37 cellular contexts compared by ENCODE assay signal in the genomic region with DNA sequence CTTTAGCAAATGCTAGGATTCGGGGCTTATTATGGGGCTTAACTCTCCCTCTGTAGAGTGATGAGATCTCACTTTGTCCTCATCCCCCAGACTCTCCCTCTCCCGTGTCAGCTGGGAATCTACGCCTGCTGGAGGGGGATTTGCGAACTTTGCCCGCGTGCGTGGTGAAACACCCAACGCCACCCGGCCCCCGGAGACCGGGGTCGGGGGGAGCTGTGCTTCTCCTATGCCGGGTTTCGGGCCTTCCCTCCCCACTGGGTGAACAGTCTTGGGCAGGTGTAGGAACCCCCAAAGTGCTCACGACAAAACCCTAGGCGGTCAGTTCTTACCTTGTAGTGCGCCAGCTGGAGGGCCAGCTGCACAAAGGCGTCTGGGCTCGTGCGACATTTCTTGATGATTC. TPM values are rescaled to one million over a fixed set of nuclear protein-coding genes. Genes with fewer than 3 reads are reported as not detected.
"Had no signal": no experiment of that assay in that cellular context is flagged by ENCODE, and none has a peak within 500 bp of the region (broad histone marks: within the 10 kb centered on the region; RNA-seq: fewer than 3 reads in every experiment).

No MANE protein-coding gene starts in this region.

- H3K27ac Mint-ChIP-seq: activated CD4-positive, alpha-beta memory T cell treated with anti-CD3 and anti-CD28 coated beads, Interleukin-2, amount 10 ng/mL, durations not matched to agents 7 days and 5 days; activated CD4-positive, alpha-beta T cell treated with anti-CD3 and anti-CD28 coated beads for 36 hours; activated CD4-positive, alpha-beta T cell treated with anti-CD3 and anti-CD28 coated beads, Interleukin-2, amount 10 ng/mL, durations not matched to agents 7 days and 5 days; activated CD8-positive, alpha-beta memory T cell treated with anti-CD3 and anti-CD28 coated beads, Interleukin-2, amount 10 ng/mL, durations not matched to agents 7 days and 5 days; activated CD8-positive, alpha-beta T cell treated with anti-CD3 and anti-CD28 coated beads, Interleukin-2, amount 10 ng/mL, durations not matched to agents 7 days and 5 days; activated naive CD4-positive, alpha-beta T cell treated with anti-CD3 and anti-CD28 coated beads, Interleukin-2, amount 10 ng/mL, durations not matched to agents 7 days and 5 days; activated naive CD4-positive, alpha-beta T cell treated with anti-CD3 and anti-CD28 coated beads, Interleukin-2, amount 50 U/mL, for 24 hours; activated naive CD8-positive, alpha-beta T cell; activated naive CD8-positive, alpha-beta T cell treated with anti-CD3 and anti-CD28 coated beads, Interleukin-2, amount 10 ng/mL, durations not matched to agents 7 days and 5 days; activated naive CD8-positive, alpha-beta T cell treated with anti-CD3 and anti-CD28 coated beads, Interleukin-2, amount 50 U/mL, for 24 hours; activated T-cell treated with anti-CD3 and anti-CD28 coated beads, Interleukin-2, amount 50 U/mL, for 24 hours; activated T-helper 2 cell treated with anti-CD3 and anti-CD28 coated beads, Interferon-gamma antibody, Interleukin-2, Interleukin-4, amounts not matched to agents 10 μg/mL and 5 μg/mL and 100 μg/mL, durations not matched to agents 14 hours and 24 hours and 36 hours; brain; T-helper 1 cell treated with Interleukin-12 subunit alpha and Interleukin-12 subunit beta and Interleukin-4 antibody, amounts not matched to agents 30 μg/mL and 1 μg/mL, for 36 hours; T-helper 2 cell treated with Interferon-gamma antibody and Interleukin-4, amounts not matched to agents 5 μg/mL and 100 μg/mL, for 36 hours had no signal

- H3K4me3 Mint-ChIP-seq: activated CD4-positive, alpha-beta memory T cell treated with anti-CD3 and anti-CD28 coated beads, Interleukin-2, amount 10 ng/mL, durations not matched to agents 7 days and 5 days; activated CD4-positive, alpha-beta T cell treated with anti-CD3 and anti-CD28 coated beads for 36 hours; activated CD4-positive, alpha-beta T cell treated with anti-CD3 and anti-CD28 coated beads, Interleukin-2, amount 10 ng/mL, durations not matched to agents 7 days and 5 days; activated CD8-positive, alpha-beta memory T cell treated with anti-CD3 and anti-CD28 coated beads, Interleukin-2, amount 10 ng/mL, durations not matched to agents 7 days and 5 days; activated CD8-positive, alpha-beta T cell treated with anti-CD3 and anti-CD28 coated beads, Interleukin-2, amount 10 ng/mL, durations not matched to agents 7 days and 5 days; activated naive CD4-positive, alpha-beta T cell treated with anti-CD3 and anti-CD28 coated beads, Interleukin-2, amount 10 ng/mL, durations not matched to agents 7 days and 5 days; activated naive CD4-positive, alpha-beta T cell treated with anti-CD3 and anti-CD28 coated beads, Interleukin-2, amount 50 U/mL, for 24 hours; activated naive CD8-positive, alpha-beta T cell; activated naive CD8-positive, alpha-beta T cell treated with anti-CD3 and anti-CD28 coated beads, Interleukin-2, amount 10 ng/mL, durations not matched to agents 7 days and 5 days; activated naive CD8-positive, alpha-beta T cell treated with anti-CD3 and anti-CD28 coated beads, Interleukin-2, amount 50 U/mL, for 24 hours; activated T-cell treated with anti-CD3 and anti-CD28 coated beads, Interleukin-2, amount 50 U/mL, for 24 hours; brain; central memory CD8-positive, alpha-beta T cell; T-helper 1 cell treated with Interleukin-12 subunit alpha and Interleukin-12 subunit beta and Interleukin-4 antibody, amounts not matched to agents 30 μg/mL and 1 μg/mL, for 36 hours; T-helper 2 cell treated with Interferon-gamma antibody and Interleukin-4, amounts not matched to agents 5 μg/mL and 100 μg/mL, for 36 hours had no signal

- H3K9me3 ChIP-seq: ascending aorta had no signal

- H3K27me3 ChIP-seq: ascending aorta, cardiac muscle cell had no signal

- H3K27ac ChIP-seq: ascending aorta, cardiac muscle cell, VCaP had no signal

- H3K4me1 Mint-ChIP-seq: activated CD4-positive, alpha-beta memory T cell treated with anti-CD3 and anti-CD28 coated beads, Interleukin-2, amount 10 ng/mL, durations not matched to agents 7 days and 5 days; activated CD4-positive, alpha-beta T cell treated with anti-CD3 and anti-CD28 coated beads, Interleukin-2, amount 10 ng/mL, durations not matched to agents 7 days and 5 days; activated naive CD4-positive, alpha-beta T cell treated with anti-CD3 and anti-CD28 coated beads, Interleukin-2, amount 10 ng/mL, durations not matched to agents 7 days and 5 days; activated naive CD4-positive, alpha-beta T cell treated with anti-CD3 and anti-CD28 coated beads, Interleukin-2, amount 50 U/mL, for 24 hours; activated naive CD8-positive, alpha-beta T cell treated with anti-CD3 and anti-CD28 coated beads, Interleukin-2, amount 10 ng/mL, durations not matched to agents 7 days and 5 days; brain; central memory CD8-positive, alpha-beta T cell had no signal

- H3K27me3 Mint-ChIP-seq: activated CD4-positive, alpha-beta memory T cell treated with anti-CD3 and anti-CD28 coated beads, Interleukin-2, amount 10 ng/mL, durations not matched to agents 7 days and 5 days; activated CD4-positive, alpha-beta T cell treated with anti-CD3 and anti-CD28 coated beads for 36 hours; activated CD4-positive, alpha-beta T cell treated with anti-CD3 and anti-CD28 coated beads, Interleukin-2, amount 10 ng/mL, durations not matched to agents 7 days and 5 days; activated CD8-positive, alpha-beta memory T cell treated with anti-CD3 and anti-CD28 coated beads, Interleukin-2, amount 10 ng/mL, durations not matched to agents 7 days and 5 days; activated naive CD4-positive, alpha-beta T cell treated with anti-CD3 and anti-CD28 coated beads, Interleukin-2, amount 10 ng/mL, durations not matched to agents 7 days and 5 days; activated naive CD4-positive, alpha-beta T cell treated with anti-CD3 and anti-CD28 coated beads, Interleukin-2, amount 50 U/mL, for 24 hours; activated naive CD8-positive, alpha-beta T cell; activated naive CD8-positive, alpha-beta T cell treated with anti-CD3 and anti-CD28 coated beads, Interleukin-2, amount 10 ng/mL, durations not matched to agents 7 days and 5 days; activated naive CD8-positive, alpha-beta T cell treated with anti-CD3 and anti-CD28 coated beads, Interleukin-2, amount 50 U/mL, for 24 hours; activated T-cell treated with anti-CD3 and anti-CD28 coated beads, Interleukin-2, amount 50 U/mL, for 24 hours; central memory CD8-positive, alpha-beta T cell had no signal

- H3K9me3 Mint-ChIP-seq: activated CD4-positive, alpha-beta memory T cell treated with anti-CD3 and anti-CD28 coated beads, Interleukin-2, amount 10 ng/mL, durations not matched to agents 7 days and 5 days; activated CD4-positive, alpha-beta T cell treated with anti-CD3 and anti-CD28 coated beads, Interleukin-2, amount 10 ng/mL, durations not matched to agents 7 days and 5 days; activated naive CD4-positive, alpha-beta T cell treated with anti-CD3 and anti-CD28 coated beads, Interleukin-2, amount 10 ng/mL, durations not matched to agents 7 days and 5 days; activated naive CD4-positive, alpha-beta T cell treated with anti-CD3 and anti-CD28 coated beads, Interleukin-2, amount 50 U/mL, for 24 hours; activated naive CD8-positive, alpha-beta T cell treated with anti-CD3 and anti-CD28 coated beads, Interleukin-2, amount 10 ng/mL, durations not matched to agents 7 days and 5 days; activated naive CD8-positive, alpha-beta T cell treated with anti-CD3 and anti-CD28 coated beads, Interleukin-2, amount 50 U/mL, for 24 hours; activated T-cell treated with anti-CD3 and anti-CD28 coated beads, Interleukin-2, amount 50 U/mL, for 24 hours; activated T-helper 2 cell treated with anti-CD3 and anti-CD28 coated beads, Interferon-gamma antibody, Interleukin-2, Interleukin-4, amounts not matched to agents 10 μg/mL and 5 μg/mL and 100 μg/mL, durations not matched to agents 14 hours and 24 hours and 36 hours; brain; central memory CD8-positive, alpha-beta T cell; T-helper 1 cell treated with Interleukin-12 subunit alpha and Interleukin-12 subunit beta and Interleukin-4 antibody, amounts not matched to agents 30 μg/mL and 1 μg/mL, for 36 hours; T-helper 2 cell treated with Interferon-gamma antibody and Interleukin-4, amounts not matched to agents 5 μg/mL and 100 μg/mL, for 36 hours had no signal

- ATAC-seq: activated CD4-positive, alpha-beta T cell treated with anti-CD3 and anti-CD28 coated beads for 36 hours; activated CD4-positive, CD25-positive, alpha-beta regulatory T cell treated with anti-CD3 and anti-CD28 coated beads, Interleukin-2, amount 50 U/mL, for 24 hours; activated CD8-positive, alpha-beta memory T cell treated with anti-CD3 and anti-CD28 coated beads, Interleukin-2, amount 10 ng/mL, durations not matched to agents 7 days and 5 days; activated CD8-positive, alpha-beta T cell treated with anti-CD3 and anti-CD28 coated beads, Interleukin-2, amount 10 ng/mL, durations not matched to agents 7 days and 5 days; activated naive CD8-positive, alpha-beta T cell treated with anti-CD3 and anti-CD28 coated beads, Interleukin-2, amount 50 U/mL, for 24 hours had no signal

- H3K4me3 ChIP-seq: ascending aorta, cardiac muscle cell had no signal

- DNase-seq: activated CD4-positive, alpha-beta memory T cell treated with anti-CD3 and anti-CD28 coated beads, Interleukin-2, amount 10 ng/mL, durations not matched to agents 7 days and 5 days; activated CD4-positive, alpha-beta T cell treated with anti-CD3 and anti-CD28 coated beads for 1 hour; activated CD4-positive, alpha-beta T cell treated with anti-CD3 and anti-CD28 coated beads for 36 hours; activated CD4-positive, alpha-beta T cell treated with anti-CD3 and anti-CD28 coated beads for 48 hours; activated CD4-positive, alpha-beta T cell treated with anti-CD3 and anti-CD28 coated beads, Interleukin-2, amount 10 ng/mL, durations not matched to agents 7 days and 5 days; activated CD4-positive, alpha-beta T cell treated with anti-CD3 and anti-CD28 coated beads, Interleukin-2, amount 50 U/mL, for 48 hours; activated CD4-positive, CD25-positive, alpha-beta regulatory T cell; activated CD8-positive, alpha-beta memory T cell treated with anti-CD3 and anti-CD28 coated beads for 24 hours; activated CD8-positive, alpha-beta memory T cell treated with anti-CD3 and anti-CD28 coated beads, Interleukin-2, amount 10 ng/mL, durations not matched to agents 7 days and 5 days; activated CD8-positive, alpha-beta memory T cell treated with anti-CD3 and anti-CD28 coated beads, Interleukin-2, amount 50 U/mL, for 48 hours; activated CD8-positive, alpha-beta T cell treated with anti-CD3 and anti-CD28 coated beads, Interleukin-2, amount 10 ng/mL, durations not matched to agents 7 days and 5 days; activated effector memory CD4-positive, alpha-beta T cell treated with Interleukin-2 at 50 U/mL for 16 hours; activated gamma-delta T cell; activated naive CD4-positive, alpha-beta T cell treated with anti-CD3 and anti-CD28 coated beads, Interleukin-2, amount 10 ng/mL, durations not matched to agents 7 days and 5 days; activated naive CD4-positive, alpha-beta T cell treated with Interleukin-2 at 50 U/mL for 16 hours; activated naive CD8-positive, alpha-beta T cell treated with anti-CD3 and anti-CD28 coated beads, Interleukin-2, amount 10 ng/mL, durations not matched to agents 7 days and 5 days; activated naive CD8-positive, alpha-beta T cell treated with anti-CD3 and anti-CD28 coated beads, Interleukin-2, amount 50 U/mL, for 24 hours; activated T-cell treated with anti-CD3 and anti-CD28 coated beads, Interleukin-2, amount 50 U/mL, for 24 hours; activated T-cell treated with anti-CD3 and anti-CD28 coated beads, Interleukin-2, amount 50 U/mL, for 48 hours; amygdala; anterior cingulate cortex; caudate nucleus; cerebellar nuclear complex; T-helper 1 cell; T-helper 2 cell; T-helper 9 cell had no signal

- H3K36me3 ChIP-seq: cardiac muscle cell had no signal

- H3K4me1 ChIP-seq: ascending aorta had no signal

RNA-seq across cellular contexts. Expression of a gene that starts 21.6 kb away (rescaled TPM):
- total RNA-seq: ascending aorta had no signal
